4 cellular contexts compared by ENCODE assay signal in the genomic region with DNA sequence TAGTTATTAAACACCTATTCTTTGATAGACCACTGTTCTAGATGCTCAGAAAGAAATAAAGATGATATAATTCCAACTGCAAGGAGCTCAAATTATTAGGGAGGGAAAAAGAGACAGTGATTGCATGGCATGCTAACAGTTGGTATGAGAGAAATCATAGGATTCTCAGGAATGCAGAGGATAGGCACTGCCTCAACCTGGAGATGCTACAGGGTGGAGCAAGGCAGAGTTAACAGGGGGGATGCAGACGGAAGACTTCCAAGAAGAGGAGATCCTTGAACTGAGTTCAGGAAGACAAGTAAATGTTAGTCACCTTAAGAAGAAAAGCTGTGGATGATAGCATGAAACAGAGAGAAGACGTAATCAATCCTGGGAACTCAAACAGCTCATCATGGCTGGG.
A peak's percentile ranks its signal among the peaks of the same experiment; 100 is the strongest.
TF ChIP-seq lines count a peak whose summit lies in the region.

No MANE protein-coding gene starts in this region.

TF ChIP-seq in SK-N-SH treated with all-trans-retinoic acid at 6 μM for 48 hours, 23 proteins besides CTCF, POLR2A, EP300 and RAD21:
- TF ChIP-seq PPARA (CRISPR knock-in tag; IDR thresholded peaks at IDR 0.05; ENCODE audit: borderline replicate concordance) = no peak
- no peak for TF ChIP-seq TOX (CRISPR knock-in tag; IDR thresholded peaks at IDR 0.05; ENCODE audit: borderline replicate concordance)
- TF ChIP-seq GLIS3 (CRISPR knock-in tag; IDR thresholded peaks at IDR 0.05) = no peak
- no peak for TF ChIP-seq ZNF565 (CRISPR knock-in tag; conservative IDR thresholded peaks at IDR 0.05; ENCODE audit: low read depth)
- TF ChIP-seq TCF4 (CRISPR knock-in tag; IDR thresholded peaks at IDR 0.05; ENCODE audit: borderline replicate concordance) = no peak
- TF ChIP-seq ZNF70 (CRISPR knock-in tag; IDR thresholded peaks at IDR 0.05) = no peak
- TF ChIP-seq SNAI2 (CRISPR knock-in tag; IDR thresholded peaks at IDR 0.05) = no peak
- TF ChIP-seq CSDC2 (CRISPR knock-in tag; IDR thresholded peaks at IDR 0.05) = no peak
- TF ChIP-seq ZFP3 (CRISPR knock-in tag; IDR thresholded peaks at IDR 0.05) = no peak
- TF ChIP-seq, protein P1, sequence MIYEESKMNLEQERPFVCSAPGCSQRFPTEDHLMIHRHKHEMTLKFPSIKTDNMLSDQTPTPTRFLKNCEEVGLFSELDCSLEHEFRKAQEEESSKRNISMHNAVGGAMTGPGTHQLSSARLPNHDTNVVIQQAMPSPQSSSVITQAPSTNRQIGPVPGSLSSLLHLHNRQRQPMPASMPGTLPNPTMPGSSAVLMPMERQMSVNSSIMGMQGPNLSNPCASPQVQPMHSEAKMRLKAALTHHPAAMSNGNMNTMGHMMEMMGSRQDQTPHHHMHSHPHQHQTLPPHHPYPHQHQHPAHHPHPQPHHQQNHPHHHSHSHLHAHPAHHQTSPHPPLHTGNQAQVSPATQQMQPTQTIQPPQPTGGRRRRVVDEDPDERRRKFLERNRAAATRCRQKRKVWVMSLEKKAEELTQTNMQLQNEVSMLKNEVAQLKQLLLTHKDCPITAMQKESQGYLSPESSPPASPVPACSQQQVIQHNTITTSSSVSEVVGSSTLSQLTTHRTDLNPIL (CRISPR knock-in tag; IDR thresholded peaks at IDR 0.05; ENCODE audit: low read depth) = no peak
- TF ChIP-seq OSR1 (CRISPR knock-in tag; IDR thresholded peaks at IDR 0.05) = no peak
- TF ChIP-seq, protein P2, sequence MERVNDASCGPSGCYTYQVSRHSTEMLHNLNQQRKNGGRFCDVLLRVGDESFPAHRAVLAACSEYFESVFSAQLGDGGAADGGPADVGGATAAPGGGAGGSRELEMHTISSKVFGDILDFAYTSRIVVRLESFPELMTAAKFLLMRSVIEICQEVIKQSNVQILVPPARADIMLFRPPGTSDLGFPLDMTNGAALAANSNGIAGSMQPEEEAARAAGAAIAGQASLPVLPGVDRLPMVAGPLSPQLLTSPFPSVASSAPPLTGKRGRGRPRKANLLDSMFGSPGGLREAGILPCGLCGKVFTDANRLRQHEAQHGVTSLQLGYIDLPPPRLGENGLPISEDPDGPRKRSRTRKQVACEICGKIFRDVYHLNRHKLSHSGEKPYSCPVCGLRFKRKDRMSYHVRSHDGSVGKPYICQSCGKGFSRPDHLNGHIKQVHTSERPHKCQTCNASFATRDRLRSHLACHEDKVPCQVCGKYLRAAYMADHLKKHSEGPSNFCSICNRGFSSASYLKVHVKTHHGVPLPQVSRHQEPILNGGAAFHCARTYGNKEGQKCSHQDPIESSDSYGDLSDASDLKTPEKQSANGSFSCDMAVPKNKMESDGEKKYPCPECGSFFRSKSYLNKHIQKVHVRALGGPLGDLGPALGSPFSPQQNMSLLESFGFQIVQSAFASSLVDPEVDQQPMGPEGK (CRISPR knock-in tag; IDR thresholded peaks at IDR 0.05; ENCODE audit: borderline replicate concordance) = no peak
- no peak for TF ChIP-seq ZFP30 (CRISPR knock-in tag; IDR thresholded peaks at IDR 0.05)
- TF ChIP-seq ZNF8 (CRISPR knock-in tag; IDR thresholded peaks at IDR 0.05) = no peak
- TF ChIP-seq ARNTL (CRISPR knock-in tag; IDR thresholded peaks at IDR 0.05; ENCODE audit: borderline replicate concordance, low read depth) = no peak
TF ChIP-seq in SK-N-SH treated with all-trans-retinoic acid at 6 μM for 48 hours: peak in this region for 0.

TF ChIP-seq in SK-N-SH, 30 proteins besides CTCF, POLR2A, EP300 and RAD21:
- TF ChIP-seq GABPA (IDR thresholded peaks at IDR 0.05; ENCODE audit: low read depth) (no peak), ELF1 (IDR thresholded peaks at IDR 0.05) (no peak), SIN3A (IDR thresholded peaks at IDR 0.05; ENCODE audit: borderline replicate concordance, low read depth, low read length) (no peak), GATA2 (CRISPR knock-in tag; IDR thresholded peaks at IDR 0.05) (no peak), FOXJ3 (CRISPR knock-in tag; IDR thresholded peaks at IDR 0.05) (no peak), MEF2A (IDR thresholded peaks at IDR 0.05; ENCODE audit: borderline replicate concordance, low read depth) (no peak), RFX5 (IDR thresholded peaks at IDR 0.05; ENCODE audit: low read length) (no peak)
- TF ChIP-seq, protein P3, sequence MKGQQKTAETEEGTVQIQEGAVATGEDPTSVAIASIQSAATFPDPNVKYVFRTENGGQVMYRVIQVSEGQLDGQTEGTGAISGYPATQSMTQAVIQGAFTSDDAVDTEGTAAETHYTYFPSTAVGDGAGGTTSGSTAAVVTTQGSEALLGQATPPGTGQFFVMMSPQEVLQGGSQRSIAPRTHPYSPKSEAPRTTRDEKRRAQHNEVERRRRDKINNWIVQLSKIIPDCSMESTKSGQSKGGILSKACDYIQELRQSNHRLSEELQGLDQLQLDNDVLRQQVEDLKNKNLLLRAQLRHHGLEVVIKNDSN (IDR thresholded peaks at IDR 0.05; ENCODE audit: borderline replicate concordance, low read depth) = no peak
- TF ChIP-seq, protein P4, sequence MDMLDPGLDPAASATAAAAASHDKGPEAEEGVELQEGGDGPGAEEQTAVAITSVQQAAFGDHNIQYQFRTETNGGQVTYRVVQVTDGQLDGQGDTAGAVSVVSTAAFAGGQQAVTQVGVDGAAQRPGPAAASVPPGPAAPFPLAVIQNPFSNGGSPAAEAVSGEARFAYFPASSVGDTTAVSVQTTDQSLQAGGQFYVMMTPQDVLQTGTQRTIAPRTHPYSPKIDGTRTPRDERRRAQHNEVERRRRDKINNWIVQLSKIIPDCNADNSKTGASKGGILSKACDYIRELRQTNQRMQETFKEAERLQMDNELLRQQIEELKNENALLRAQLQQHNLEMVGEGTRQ (IDR thresholded peaks at IDR 0.05; ENCODE audit: borderline replicate concordance, low read depth, low read length) = no peak

TF ChIP-seq in IMR-90, 13 proteins besides CTCF, POLR2A, EP300 and RAD21:
- no peak for TF ChIP-seq CHD1 (IDR thresholded peaks at IDR 0.05; ENCODE audit: low read depth, low read length)
- TF ChIP-seq RFX5 (IDR thresholded peaks at IDR 0.05; ENCODE audit: low read depth, low read length) = no peak
- no peak for TF ChIP-seq CEBPB (IDR thresholded peaks at IDR 0.05; ENCODE audit: low read depth, low read length)
- TF ChIP-seq, protein P5, sequence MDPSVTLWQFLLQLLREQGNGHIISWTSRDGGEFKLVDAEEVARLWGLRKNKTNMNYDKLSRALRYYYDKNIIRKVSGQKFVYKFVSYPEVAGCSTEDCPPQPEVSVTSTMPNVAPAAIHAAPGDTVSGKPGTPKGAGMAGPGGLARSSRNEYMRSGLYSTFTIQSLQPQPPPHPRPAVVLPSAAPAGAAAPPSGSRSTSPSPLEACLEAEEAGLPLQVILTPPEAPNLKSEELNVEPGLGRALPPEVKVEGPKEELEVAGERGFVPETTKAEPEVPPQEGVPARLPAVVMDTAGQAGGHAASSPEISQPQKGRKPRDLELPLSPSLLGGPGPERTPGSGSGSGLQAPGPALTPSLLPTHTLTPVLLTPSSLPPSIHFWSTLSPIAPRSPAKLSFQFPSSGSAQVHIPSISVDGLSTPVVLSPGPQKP (IDR thresholded peaks at IDR 0.05; ENCODE audit: borderline replicate concordance, low read depth, low read length) = no peak
- TF ChIP-seq MAZ (IDR thresholded peaks at IDR 0.05; ENCODE audit: borderline replicate concordance, low read depth, low read length) = no peak
- TF ChIP-seq BHLHE40 (IDR thresholded peaks at IDR 0.05; ENCODE audit: low read depth, low read length) = no peak
- TF ChIP-seq RCOR1 (IDR thresholded peaks at IDR 0.05; ENCODE audit: insufficient replicate concordance, low read length) = no peak
- TF ChIP-seq, protein P4 (IDR thresholded peaks at IDR 0.05; ENCODE audit: low read depth, low read length) = no peak
- TF ChIP-seq FOS (IDR thresholded peaks at IDR 0.05; ENCODE audit: low read depth, low read length) = no peak
- no peak for TF ChIP-seq MXI1 (IDR thresholded peaks at IDR 0.05; ENCODE audit: borderline replicate concordance, low read depth, low read length)
- no peak for TF ChIP-seq MAFK (IDR thresholded peaks at IDR 0.05; ENCODE audit: low read depth, low read length)
- no peak for TF ChIP-seq SMC3 (IDR thresholded peaks at IDR 0.05; ENCODE audit: low read depth, low read length)
- TF ChIP-seq NFE2L2 (IDR thresholded peaks at IDR 0.05; ENCODE audit: low read depth, low read length) = no peak

TF ChIP-seq in H1, 55 proteins besides CTCF, POLR2A, EP300 and RAD21:
- TF ChIP-seq NRF1 (IDR thresholded peaks at IDR 0.05; ENCODE audit: low read depth, low read length) (no peak), SIX5 (IDR thresholded peaks at IDR 0.05; ENCODE audit: low read depth, low read length) (no peak), RFX5 (IDR thresholded peaks at IDR 0.05; ENCODE audit: borderline replicate concordance, low read depth, low read length) (no peak), TEAD4 (IDR thresholded peaks at IDR 0.05; ENCODE audit: low read depth, low read length) (0 out of 2 replicates have a peak, but pooled peaks have one; percentile 7), KDM1A (IDR thresholded peaks at IDR 0.05; ENCODE audit: borderline replicate concordance, low read length) (no peak), CBX8 (IDR thresholded peaks at IDR 0.05; ENCODE audit: borderline replicate concordance, low read depth, low read length) (no peak)
- TF ChIP-seq, protein P6, sequence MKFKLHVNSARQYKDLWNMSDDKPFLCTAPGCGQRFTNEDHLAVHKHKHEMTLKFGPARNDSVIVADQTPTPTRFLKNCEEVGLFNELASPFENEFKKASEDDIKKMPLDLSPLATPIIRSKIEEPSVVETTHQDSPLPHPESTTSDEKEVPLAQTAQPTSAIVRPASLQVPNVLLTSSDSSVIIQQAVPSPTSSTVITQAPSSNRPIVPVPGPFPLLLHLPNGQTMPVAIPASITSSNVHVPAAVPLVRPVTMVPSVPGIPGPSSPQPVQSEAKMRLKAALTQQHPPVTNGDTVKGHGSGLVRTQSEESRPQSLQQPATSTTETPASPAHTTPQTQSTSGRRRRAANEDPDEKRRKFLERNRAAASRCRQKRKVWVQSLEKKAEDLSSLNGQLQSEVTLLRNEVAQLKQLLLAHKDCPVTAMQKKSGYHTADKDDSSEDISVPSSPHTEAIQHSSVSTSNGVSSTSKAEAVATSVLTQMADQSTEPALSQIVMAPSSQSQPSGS (IDR thresholded peaks at IDR 0.05; ENCODE audit: low read length) = no peak
